ENCODE assay signal across 10 cellular contexts in genomic region chr6:125363360-125364121, GRCh38.
DNase-seq lines count a peak whose midpoint lies in the region; ATAC-seq, FAIRE-seq and TF ChIP-seq lines count a peak whose summit lies in the region.
"Had no signal": no experiment of that assay in that cellular context is flagged by ENCODE, and none has a peak within 500 bp of the region (broad histone marks: within the 10 kb centered on the region; RNA-seq: fewer than 3 reads in every experiment).

No MANE protein-coding gene starts in this region.

- H3K9ac ChIP-seq in trophoblast cell (ENCODE audit: low read length): peak overlapping the region; percentile 45

- H3K79me2 ChIP-seq in trophoblast cell (ENCODE audit: control insufficient read depth, insufficient read depth, low read length, poor library complexity): peaks cover 3% of the 10 kb centered on the region

- peak overlapping the region; percentile 44 for H3K18ac ChIP-seq in trophoblast cell (ENCODE audit: low read length)

- intact Hi-C loops in heart left ventricle (cut with DNase I): loop anchor here in 6 of 10 donors (2.0 to 10.0 kb wide), 8 partner anchors 23 to 389 kb away; partner anchors contain the start of gene HEY2 (in 3 of the 6)

- no peak overlapping the region for H3K27ac Mint-ChIP-seq in T-helper 17 cell
- H3K27ac Mint-ChIP-seq: T-helper 1 cell treated with Interleukin-12 subunit alpha and Interleukin-12 subunit beta and Interleukin-4 antibody, amounts not matched to agents 30 μg/mL and 1 μg/mL, for 36 hours had no signal

- no peak overlapping the region for H2AK5ac ChIP-seq in trophoblast cell (ENCODE audit: low read length)

- peak; percentile 11 for DNase-seq in NCI-H2196 (lab: John Stamatoyannopoulos, UW; ENCODE audit: unreplicated experiment)
- no peak for DNase-seq in NCI-H2196 treated with DMSO at 0.1 percent for 48 hours (lab: John Stamatoyannopoulos, UW; ENCODE audit: unreplicated experiment)
- peak; percentile 27 for DNase-seq in SW480 (ENCODE audit: low spot score)
- DNase-seq in heart left ventricle: peak; percentile 82 to 90 (median 88)
- DNase-seq in trophoblast cell: peak; percentile 55
- DNase-seq in GM12892 (ENCODE audit: insufficient read length): no peak
- DNase-seq in T-helper 17 cell: no peak

- peak overlapping the region; percentile 28 for H4K12ac ChIP-seq in trophoblast cell (ENCODE audit: low read depth, low read length)

- H2BK12ac ChIP-seq in trophoblast cell (ENCODE audit: low read length): peak overlapping the region; percentile 63

- H3K27ac ChIP-seq in heart left ventricle: peak overlapping the region; percentile 39 to 94 (median 86)
- H3K27ac ChIP-seq in trophoblast cell (ENCODE audit: low read depth, low read length): peak overlapping the region; percentile 93
- H3K27ac ChIP-seq: C4-2B had no signal

- peak overlapping the region; percentile 64 for H4K91ac ChIP-seq in trophoblast cell (ENCODE audit: low read depth, low read length)

- peak overlapping the region; percentile 49 for H2BK120ac ChIP-seq in trophoblast cell (ENCODE audit: insufficient read depth, low read length, poor library complexity)

- TF ChIP-seq POLR2A in heart left ventricle (IDR thresholded peaks at IDR 0.05): no peak
- no peak for TF ChIP-seq POLR2A in GM12892 (IDR thresholded peaks at IDR 0.05; ENCODE audit: low read depth, low read length)

- peaks cover 78% of the 10 kb centered on the region for H3K27me3 Mint-ChIP-seq in T-helper 17 cell

- no peaks in the 10 kb centered on the region for H3K36me3 ChIP-seq in heart left ventricle
- no peaks in the 10 kb centered on the region for H3K36me3 ChIP-seq in trophoblast cell (ENCODE audit: control insufficient read depth in 1 of 2, insufficient read depth in 2 of 2, low read length in 2 of 2)

- H3K79me1 ChIP-seq in trophoblast cell (ENCODE audit: low read length): peaks cover 12% of the 10 kb centered on the region

- H3K9me3 ChIP-seq in heart left ventricle (no peaks in the 10 kb centered on the region), trophoblast cell (ENCODE audit: insufficient read depth, low read depth, low read length) (no peaks in the 10 kb centered on the region), T-helper 17 cell (ENCODE audit: control insufficient read depth, low read length, poor library complexity, severe bottlenecking) (no peaks in the 10 kb centered on the region)

- H2AFZ ChIP-seq in trophoblast cell (ENCODE audit: insufficient read depth, low read length, poor library complexity): peak overlapping the region; percentile 4

- H3K23ac ChIP-seq in trophoblast cell (ENCODE audit: low read length): no peak overlapping the region

- H3K27me3 ChIP-seq in heart left ventricle (peaks cover 0 to 26% (median 0%) of the 10 kb centered on the region in 9 donors), trophoblast cell (ENCODE audit: insufficient read depth, low read length) (no peaks in the 10 kb centered on the region)

- 3 to 13% (median 4%) methylated on average over 12 to 43 of the region's 43 CpGs for WGBS in heart left ventricle, 4 donors
- no CpG with 5 or more reads among the region's 43 CpGs for WGBS in trophoblast cell (ENCODE audit: extremely low coverage, insufficient coverage, insufficient read length)

- FAIRE-seq in GM12892 (lab: Jason Lieb, UNC): no peak

- H3K4me3 Mint-ChIP-seq in T-helper 17 cell: no peak overlapping the region
- H3K4me3 Mint-ChIP-seq: T-helper 1 cell treated with Interleukin-12 subunit alpha and Interleukin-12 subunit beta and Interleukin-4 antibody, amounts not matched to agents 30 μg/mL and 1 μg/mL, for 36 hours had no signal

- H4K8ac ChIP-seq in trophoblast cell (ENCODE audit: low read depth, low read length): peak overlapping the region; percentile 47

- H2BK5ac ChIP-seq in trophoblast cell (ENCODE audit: low read depth, low read length, poor library complexity): peak overlapping the region; percentile 36

- peaks cover 0 to 34% (median 16%) of the 10 kb centered on the region in 12 donors for H3K4me1 ChIP-seq in heart left ventricle
- H3K4me1 ChIP-seq in trophoblast cell (ENCODE audit: control insufficient read depth in 1 of 2, insufficient read depth in 2 of 2, low read length in 2 of 2): peaks cover 0 to 10% of the 10 kb centered on the region in 2 experiments

- H3K4me2 ChIP-seq in trophoblast cell (ENCODE audit: low read length): peak overlapping the region; percentile 82

- H3K36me3 Mint-ChIP-seq in T-helper 17 cell (ENCODE audit: low read depth): peaks cover 6% of the 10 kb centered on the region

- H3K4me3 ChIP-seq in heart left ventricle: peak overlapping the region; percentile 26 to 62 (median 54)
- peak overlapping the region; percentile 48 for H3K4me3 ChIP-seq in trophoblast cell (ENCODE audit: low read depth, low read length)

- TF ChIP-seq CTCF in heart left ventricle (IDR thresholded peaks at IDR 0.05): no peak

- no peaks in the 10 kb centered on the region for H3K4me1 Mint-ChIP-seq in T-helper 17 cell

- H3K4ac ChIP-seq in trophoblast cell (ENCODE audit: low read depth, low read length): peak overlapping the region; percentile 4

- H3K14ac ChIP-seq in trophoblast cell (ENCODE audit: low read length): peak overlapping the region; percentile 28

- ATAC-seq in heart left ventricle (peak; percentile 83 to 89 (median 86)), HG03432 (IDR thresholded peaks at IDR 0.05; ENCODE audit: unreplicated experiment) (no peak), T-helper 17 cell (no peak)

Comparison
In these comparisons a context has a peak if more than half of its experiments do, and no peak if none do; other contexts are left out.
1. DNase-seq: peak in NCI-H2196 (single experiment), SW480 (single experiment), heart left ventricle (5 of 5) and trophoblast cell (2 of 2); none in NCI-H2196 treated with DMSO at 0.1 percent for 48 hours (single experiment), GM12892 (single experiment) and T-helper 17 cell (0 of 3).
2. ATAC-seq: peak in heart left ventricle (4 of 4); none in HG03432 (single experiment) and T-helper 17 cell (single experiment).